Comparison of ENCODE assay signal across 1 cellular context in genomic region chr9:81535542-81536241, GRCh38.
TF ChIP-seq lines count a peak whose summit lies in the region.

No MANE protein-coding gene starts in this region.

TF ChIP-seq in HepG2, 621 proteins besides CTCF, POLR2A, EP300 and RAD21 (continued from another document and continues in another):
- TF ChIP-seq PATZ1 (CRISPR knock-in tag; IDR thresholded peaks at IDR 0.05) (peak; percentile 63), ZNF292 (CRISPR knock-in tag; IDR thresholded peaks at IDR 0.05; ENCODE audit: borderline replicate concordance, low read depth) (peak; percentile 58; the same call in 1 of the 2 replicates), MIXL1 (CRISPR knock-in tag; IDR thresholded peaks at IDR 0.05) (peak; percentile 85), GABPB1 (CRISPR knock-in tag; IDR thresholded peaks at IDR 0.05) (no peak; the same call in 1 of the 2 replicates), HNF1B (CRISPR knock-in tag; IDR thresholded peaks at IDR 0.05) (peak; percentile 71; the same call in 1 of the 2 replicates), ZXDC (CRISPR knock-in tag; IDR thresholded peaks at IDR 0.05) (no peak), PRDM15 (CRISPR knock-in tag; IDR thresholded peaks at IDR 0.05) (no peak), POLR2G (IDR thresholded peaks at IDR 0.05; ENCODE audit: low read depth, low read length) (no peak), POLR2AphosphoS2 (IDR thresholded peaks at IDR 0.05; ENCODE audit: low read depth, low read length) (no peak), MBD4 (IDR thresholded peaks at IDR 0.05; ENCODE audit: borderline replicate concordance, low read length) (peak; percentile 59; the same call in 1 of the 2 replicates), ZNF501 (CRISPR knock-in tag; IDR thresholded peaks at IDR 0.05) (0 out of 2 replicates have a peak, but pooled peaks have one; percentile 19), ZNF512 (CRISPR knock-in tag; IDR thresholded peaks at IDR 0.05) (no peak), CEBPG (CRISPR knock-in tag; IDR thresholded peaks at IDR 0.05) (peak; percentile 96), ZNF367 (CRISPR knock-in tag; IDR thresholded peaks at IDR 0.05; ENCODE audit: borderline replicate concordance) (no peak), ZNF512B (CRISPR knock-in tag; IDR thresholded peaks at IDR 0.05; ENCODE audit: borderline replicate concordance) (no peak), ZSCAN9 (CRISPR knock-in tag; IDR thresholded peaks at IDR 0.05; ENCODE audit: borderline replicate concordance) (peak; percentile 45), TBX2 (CRISPR knock-in tag; IDR thresholded peaks at IDR 0.05; ENCODE audit: borderline replicate concordance) (peak; percentile 92), ZNF883 (CRISPR knock-in tag; IDR thresholded peaks at IDR 0.05; ENCODE audit: not compliant biosample characterization) (no peak), ZBTB46 (CRISPR knock-in tag; IDR thresholded peaks at IDR 0.05; ENCODE audit: borderline replicate concordance) (no peak), ZBTB8A (CRISPR knock-in tag; IDR thresholded peaks at IDR 0.05; ENCODE audit: borderline replicate concordance, low read depth) (no peak), GABPA (IDR thresholded peaks at IDR 0.05; ENCODE audit: low read depth, low read length) (no peak), GABPA (CRISPR knock-in tag; IDR thresholded peaks at IDR 0.05; ENCODE audit: low read depth) (0 out of 2 replicates have a peak, but pooled peaks have one; percentile 41), FOSL2 (CRISPR knock-in tag; IDR thresholded peaks at IDR 0.05) (peak; percentile 93), CREBL2 (CRISPR knock-in tag; IDR thresholded peaks at IDR 0.05; ENCODE audit: borderline replicate concordance) (no peak), MXD3 (CRISPR knock-in tag; IDR thresholded peaks at IDR 0.05) (no peak), TGIF2 (CRISPR knock-in tag; IDR thresholded peaks at IDR 0.05) (no peak), NFYC (CRISPR knock-in tag; IDR thresholded peaks at IDR 0.05) (peak; percentile 46; the same call in 1 of the 2 replicates), ZNF142 (CRISPR knock-in tag; IDR thresholded peaks at IDR 0.05) (no peak), SNAPC5 (CRISPR knock-in tag; IDR thresholded peaks at IDR 0.05; ENCODE audit: borderline replicate concordance) (no peak), ZNF792 (CRISPR knock-in tag; IDR thresholded peaks at IDR 0.05) (peak; percentile 90)
